15 cellular contexts compared by ENCODE assay signal in genomic region chr17:7318121-7318860, GRCh38. TPM values are rescaled to one million over a fixed set of nuclear protein-coding genes. Genes with fewer than 3 reads are reported as not detected.
DNase-seq lines count a peak whose midpoint lies in the region; ATAC-seq and TF ChIP-seq lines count a peak whose summit lies in the region.
"Had no signal": no experiment of that assay in that cellular context is flagged by ENCODE, and none has a peak within 500 bp of the region (broad histone marks: within the 10 kb centered on the region; RNA-seq: fewer than 3 reads in every experiment).

No MANE protein-coding gene starts in this region.

- CTCF ChIA-PET in CD4-positive, alpha-beta T cell (lab: Charles Lee), result no interaction called here
- CTCF ChIA-PET in PC-9 (lab: Charles Lee), result no interaction called here

- DNase-seq in CD14-positive monocyte (ENCODE audit: low spot score), result no peak
- no peak for DNase-seq in CD4-positive, alpha-beta T cell
- no peak for DNase-seq in neuronal stem cell (ENCODE audit: low spot score)
- no peak for DNase-seq in NCI-H1048 (lab: John Stamatoyannopoulos, UW)
- DNase-seq in PC-9, result no peak
- DNase-seq: MV-4-11, NCI-H1436, NCI-H2081, NCI-H226, NCI-H526, RPMI8226 had no signal

- H3K4me1 Mint-ChIP-seq in CD14-positive monocyte, result peaks cover 20% of the 10 kb centered on the region
- peaks cover 29% of the 10 kb centered on the region for H3K4me1 Mint-ChIP-seq in CD4-positive, alpha-beta T cell (ENCODE audit: low read depth)
- H3K4me1 Mint-ChIP-seq in activated T-helper 17 cell treated with anti-CD3 and anti-CD28 coated beads, Interleukin-2, amount 50 U/mL, for 72 hours, result peaks cover 5% of the 10 kb centered on the region

- no peak overlapping the region for H4K8ac ChIP-seq in neuronal stem cell (ENCODE audit: low read depth, low read length)

- no peak overlapping the region for H2BK12ac ChIP-seq in neuronal stem cell (ENCODE audit: low read length)

- H3K4me2 ChIP-seq in neuronal stem cell (ENCODE audit: insufficient read depth, low read length, poor library complexity, severe bottlenecking), result no peak overlapping the region
- H3K4me2 ChIP-seq in PC-9, result no peak overlapping the region

- no TSS peak for BruUV-seq in PC-9 (replicated peaks; lab: Mats Ljungman, UMichigan)

- no peaks in the 10 kb centered on the region for H3K27me3 ChIP-seq in CD4-positive, alpha-beta T cell (ENCODE audit: control insufficient read depth, insufficient read depth, low read length)
- H3K27me3 ChIP-seq in neuronal stem cell (ENCODE audit: control insufficient read depth in 3 of 3, insufficient read depth in 3 of 3, low read depth in 1 of 3, low read length in 3 of 3) (no peaks in the 10 kb centered on the region), PC-9 (ENCODE audit: insufficient read depth, low read depth) (no peaks in the 10 kb centered on the region)
- H3K27me3 ChIP-seq: SJSA1 had no signal

- no peak overlapping the region for H3K14ac ChIP-seq in neuronal stem cell (ENCODE audit: low read length)

- peaks cover 49 to 77% of the 10 kb centered on the region in 2 donors for H3K36me3 Mint-ChIP-seq in CD14-positive monocyte
- peaks cover 78% of the 10 kb centered on the region for H3K36me3 Mint-ChIP-seq in CD4-positive, alpha-beta T cell (ENCODE audit: low read depth)
- peaks cover 78% of the 10 kb centered on the region for H3K36me3 Mint-ChIP-seq in activated T-helper 17 cell treated with anti-CD3 and anti-CD28 coated beads, Interleukin-2, amount 50 U/mL, for 72 hours (ENCODE audit: low read depth)

- H3K9ac ChIP-seq in neuronal stem cell (ENCODE audit: low read depth, low read length, poor library complexity), result peak overlapping the region; percentile 55

- H3K9me3 ChIP-seq in CD4-positive, alpha-beta T cell (ENCODE audit: control insufficient read depth, low read length), result no peaks in the 10 kb centered on the region
- H3K9me3 ChIP-seq in neuronal stem cell (replicated peaks in 1 of 2; ENCODE audit: control insufficient read depth in 2 of 2, insufficient read depth in 1 of 2, low read depth in 1 of 2, low read length in 2 of 2) (no peaks in the 10 kb centered on the region), PC-9 (ENCODE audit: insufficient read depth, low read depth) (no peaks in the 10 kb centered on the region)
- H3K9me3 ChIP-seq: SJSA1 had no signal

- peaks cover 15% of the 10 kb centered on the region; the same call in 1 of the 2 replicates for H3K79me2 ChIP-seq in PC-9 (ENCODE audit: low read depth)

- H3K4me1 ChIP-seq in neuronal stem cell (ENCODE audit: control insufficient read depth in 2 of 2, insufficient read depth in 1 of 2, low read depth in 1 of 2, low read length in 2 of 2) (peaks cover 6 to 13% of the 10 kb centered on the region in 2 donors), PC-9 (replicated peaks; ENCODE audit: insufficient read depth) (peaks cover 21% of the 10 kb centered on the region)

- POLR2A ChIA-PET in CD4-positive, alpha-beta T cell (lab: Charles Lee), result no interaction called here
- POLR2A ChIA-PET in PC-9 (lab: Charles Lee; ENCODE audit: unreplicated experiment), result no interaction called here

- H3K9me2 ChIP-seq in PC-9 (ENCODE audit: insufficient read depth), result no peaks in the 10 kb centered on the region

- no peak overlapping the region for H3K4ac ChIP-seq in neuronal stem cell (ENCODE audit: low read length)

- no peak overlapping the region for H2AK5ac ChIP-seq in neuronal stem cell (ENCODE audit: low read depth, low read length)

- H4K20me1 ChIP-seq in PC-9 (ENCODE audit: insufficient read depth), result peaks cover 13% of the 10 kb centered on the region

- no peak overlapping the region for H2BK5ac ChIP-seq in neuronal stem cell (ENCODE audit: low read length)

- peaks cover 64 to 80% of the 10 kb centered on the region in 2 donors for H3K36me3 ChIP-seq in neuronal stem cell (replicated peaks in 1 of 2; ENCODE audit: control insufficient read depth in 2 of 2, insufficient read depth in 2 of 2, low read length in 2 of 2)
- 0 out of 2 replicates have a peak, but pooled peaks cover 6% of the 10 kb centered on the region for H3K36me3 ChIP-seq in PC-9 (ENCODE audit: low read depth)

- no peaks in the 10 kb centered on the region for H3K27me3 Mint-ChIP-seq in CD14-positive monocyte (ENCODE audit: low read depth in 3 of 3)
- no peaks in the 10 kb centered on the region for H3K27me3 Mint-ChIP-seq in CD4-positive, alpha-beta T cell
- no peaks in the 10 kb centered on the region for H3K27me3 Mint-ChIP-seq in activated T-helper 17 cell treated with anti-CD3 and anti-CD28 coated beads, Interleukin-2, amount 50 U/mL, for 72 hours

- peak overlapping the region in 4 of 7 donors; percentile 36 to 83 (median 69) for H3K27ac Mint-ChIP-seq in CD14-positive monocyte
- H3K27ac Mint-ChIP-seq in CD4-positive, alpha-beta T cell, result peak overlapping the region; percentile 76
- H3K27ac Mint-ChIP-seq in activated T-helper 17 cell treated with anti-CD3 and anti-CD28 coated beads, Interleukin-2, amount 50 U/mL, for 72 hours, result peak overlapping the region; percentile 66

- no peak overlapping the region for H3K23ac ChIP-seq in neuronal stem cell (ENCODE audit: low read depth, low read length, poor library complexity)

- H2AFZ ChIP-seq in neuronal stem cell (ENCODE audit: low read length), result no peak overlapping the region
- no peak overlapping the region for H2AFZ ChIP-seq in PC-9

- no peak overlapping the region for H4K91ac ChIP-seq in neuronal stem cell (ENCODE audit: low read depth, low read length, poor library complexity)

- H3K9me3 Mint-ChIP-seq in CD14-positive monocyte, result no peaks in the 10 kb centered on the region
- H3K9me3 Mint-ChIP-seq in CD4-positive, alpha-beta T cell, result no peaks in the 10 kb centered on the region
- H3K9me3 Mint-ChIP-seq in activated T-helper 17 cell treated with anti-CD3 and anti-CD28 coated beads, Interleukin-2, amount 50 U/mL, for 72 hours, result no peaks in the 10 kb centered on the region

- intact Hi-C loops in CD14-positive monocyte (cut with micrococcal nuclease) (no loop called here), PC-9 (cut with micrococcal nuclease; ENCODE audit: unreplicated experiment) (no loop called here)
- intact Hi-C loops in CD4-positive, alpha-beta T cell (cut with DNase I, micrococcal nuclease), result loop anchor here in 1 of 2 experiments (5.0 kb wide), 1 partner anchor 369 kb away; the partner anchor contains the start of genes TP53 and WRAP53

- ATAC-seq in CD4-positive, alpha-beta T cell (ENCODE audit: poor library complexity), result no peak
- no peak for ATAC-seq in activated T-helper 17 cell treated with anti-CD3 and anti-CD28 coated beads, Interleukin-2, amount 50 U/mL, for 72 hours (replicated peaks)
- ATAC-seq in GM18868 (IDR thresholded peaks at IDR 0.05; ENCODE audit: unreplicated experiment), result no peak

- peaks cover 38% of the 10 kb centered on the region for H3F3A ChIP-seq in PC-9 (ENCODE audit: insufficient read depth, low read depth)

- H3K18ac ChIP-seq in neuronal stem cell (ENCODE audit: low read length), result no peak overlapping the region

- H2BK15ac ChIP-seq in neuronal stem cell (ENCODE audit: low read length), result no peak overlapping the region

- no peak overlapping the region for H3K27ac ChIP-seq in CD4-positive, alpha-beta T cell (ENCODE audit: low read depth, low read length)
- H3K27ac ChIP-seq in neuronal stem cell (replicated peaks; ENCODE audit: low read length), result no peak overlapping the region
- H3K27ac ChIP-seq in PC-9, result no peak overlapping the region
- H3K27ac ChIP-seq: HL-60, SJSA1 had no signal

- no CpG with 5 or more reads among the region's 13 CpGs for WGBS in neuronal stem cell (ENCODE audit: extremely low coverage in 2 of 2, insufficient read length in 2 of 2, insufficient replicate concordance in 1 of 2), 2 donors

- no peak overlapping the region for H3K4me3 Mint-ChIP-seq in CD14-positive monocyte
- H3K4me3 Mint-ChIP-seq in CD4-positive, alpha-beta T cell, result peak overlapping the region; percentile 66
- H3K4me3 Mint-ChIP-seq in activated T-helper 17 cell treated with anti-CD3 and anti-CD28 coated beads, Interleukin-2, amount 50 U/mL, for 72 hours, result no peak overlapping the region

- H3K4me3 ChIP-seq in neuronal stem cell (ENCODE audit: low read length in 2 of 2) (no peak overlapping the region), PC-9 (no peak overlapping the region)
- H3K4me3 ChIP-seq: SJSA1 had no signal

- peaks cover 6% of the 10 kb centered on the region for H3K79me1 ChIP-seq in neuronal stem cell (ENCODE audit: low read depth, low read length)

- H2BK120ac ChIP-seq in neuronal stem cell (ENCODE audit: low read depth, low read length), result no peak overlapping the region

- TF ChIP-seq CTCF in CD14-positive monocyte (IDR thresholded peaks at IDR 0.05), result no peak
- no peak for TF ChIP-seq CTCF in CD4-positive, alpha-beta T cell (IDR thresholded peaks at IDR 0.05)
- TF ChIP-seq CTCF in PC-9 (conservative IDR thresholded peaks at IDR 0.05), result no peak

RNA-seq across cellular contexts. Expression of gene GPS2, which starts 3.1 kb away (rescaled TPM):
- 10 to 100 TPM; 53.5 to 59.6 TPM for polyA plus RNA-seq in CD14-positive monocyte
- total RNA-seq in CD4-positive, alpha-beta T cell, result 100 to 1,000 TPM; 122 to 140 TPM
- total RNA-seq in activated T-helper 17 cell treated with anti-CD3 and anti-CD28 coated beads, Interleukin-2, amount 50 U/mL, for 72 hours, result 10 to 100 TPM; 38.3 to 65.6 TPM
- 38.8 TPM for polyA plus RNA-seq in neuronal stem cell (2013, experiment 1 of 2)
- polyA plus RNA-seq in neuronal stem cell (2013, experiment 2 of 2), result 39.5 TPM
- total RNA-seq in PC-9 (2021), result 43.5 and 61.3 TPM in 2 replicates

RNA-seq across cellular contexts. Expression of gene NEURL4, which starts 10.8 kb away (rescaled TPM):
- under 1 TPM; 0.35 to 0.44 TPM for polyA plus RNA-seq in CD14-positive monocyte
- 10 to 100 TPM; 29.0 to 30.8 TPM for total RNA-seq in CD4-positive, alpha-beta T cell
- total RNA-seq in activated T-helper 17 cell treated with anti-CD3 and anti-CD28 coated beads, Interleukin-2, amount 50 U/mL, for 72 hours, result 10 to 100 TPM; 22.9 to 33.0 TPM
- polyA plus RNA-seq in neuronal stem cell (2013, experiment 1 of 2), result 15.9 TPM
- 15.0 TPM for polyA plus RNA-seq in neuronal stem cell (2013, experiment 2 of 2)
- 46.5 and 57.9 TPM in 2 replicates for total RNA-seq in PC-9 (2021)

RNA-seq across cellular contexts. Expression of gene EIF5A, which starts 10.9 kb away (rescaled TPM):
- polyA plus RNA-seq in CD14-positive monocyte, result 100 to 1,000 TPM; 465 to 485 TPM
- total RNA-seq in CD4-positive, alpha-beta T cell, result 100 to 1,000 TPM; 471 to 480 TPM
- total RNA-seq in activated T-helper 17 cell treated with anti-CD3 and anti-CD28 coated beads, Interleukin-2, amount 50 U/mL, for 72 hours, result 100 to 1,000 TPM; 429 to 978 TPM
- polyA plus RNA-seq in neuronal stem cell (2013, experiment 1 of 2), result 383 TPM
- polyA plus RNA-seq in neuronal stem cell (2013, experiment 2 of 2), result 383 TPM
- total RNA-seq in PC-9 (2021), result 806 and 1,298 TPM in 2 replicates

RNA-seq across cellular contexts. Expression of gene ACAP1, which starts 18.0 kb away (rescaled TPM):
- polyA plus RNA-seq in CD14-positive monocyte, result 10 to 100 TPM; 32.1 to 40.5 TPM
- total RNA-seq in CD4-positive, alpha-beta T cell, result 100 to 1,000 TPM; 565 to 575 TPM
- 100 to 1,000 TPM; 527 to 774 TPM for total RNA-seq in activated T-helper 17 cell treated with anti-CD3 and anti-CD28 coated beads, Interleukin-2, amount 50 U/mL, for 72 hours
- 6.8 TPM for polyA plus RNA-seq in neuronal stem cell (2013, experiment 1 of 2)
- 5.7 TPM for polyA plus RNA-seq in neuronal stem cell (2013, experiment 2 of 2)
- total RNA-seq in PC-9 (2021), result 10.9 and 28.5 TPM in 2 replicates
- total RNA-seq: SJSA1 had no signal

RNA-seq across cellular contexts. Expression of gene YBX2, which starts 23.9 kb away (rescaled TPM):
- polyA plus RNA-seq in CD14-positive monocyte, result not detected
- total RNA-seq in CD4-positive, alpha-beta T cell, result under 1 TPM in 1 of 2 experiments, not detected in 1; 0.56 TPM
- under 1 TPM; 0.15 to 0.26 TPM for total RNA-seq in activated T-helper 17 cell treated with anti-CD3 and anti-CD28 coated beads, Interleukin-2, amount 50 U/mL, for 72 hours
- 7.6 TPM for polyA plus RNA-seq in neuronal stem cell (2013, experiment 1 of 2)
- polyA plus RNA-seq in neuronal stem cell (2013, experiment 2 of 2), result 7.5 TPM
- total RNA-seq in PC-9 (2021), result 0.65 and 0.68 TPM in 2 replicates
- total RNA-seq: SJSA1 had no signal
